8 cellular contexts compared by ENCODE assay signal in the genomic region with DNA sequence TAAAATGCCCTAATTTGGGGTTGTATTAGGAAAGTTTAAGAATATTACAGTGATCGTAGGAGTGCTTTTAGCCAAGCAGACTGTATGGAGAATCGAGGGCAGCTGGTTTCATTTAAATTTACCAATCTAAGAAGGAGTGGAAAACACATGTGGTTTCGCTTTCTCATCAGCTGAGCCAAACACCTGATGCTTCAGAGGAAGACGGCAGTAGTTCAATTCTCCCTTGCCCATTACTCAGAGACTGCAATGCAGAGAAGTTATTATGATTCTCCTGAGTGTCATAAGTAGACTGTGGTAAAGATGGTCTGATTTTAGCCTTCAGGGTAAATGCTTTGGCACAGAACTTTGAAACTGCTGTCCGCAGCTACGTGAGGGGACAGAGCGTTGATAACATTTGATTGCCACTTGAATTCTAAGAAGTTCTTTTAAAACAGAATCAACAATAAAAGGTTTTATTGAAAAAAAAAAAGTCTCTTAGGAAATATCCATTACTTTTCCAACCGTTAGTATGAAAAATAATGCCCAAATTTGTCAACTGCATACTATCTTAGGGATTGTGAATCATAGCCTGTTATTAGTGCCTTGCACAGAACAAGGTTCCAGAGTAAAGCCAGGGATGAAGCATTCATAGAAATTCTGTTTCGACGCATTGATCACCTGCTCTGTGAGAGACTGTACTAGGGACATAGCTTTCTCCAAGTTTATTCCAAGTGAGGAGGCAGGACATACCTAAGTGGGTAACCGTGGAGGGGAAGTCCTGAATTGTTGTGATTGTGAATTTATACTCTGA. TPM values are rescaled to one million over a fixed set of nuclear protein-coding genes. Genes with fewer than 3 reads are reported as not detected.
A peak's percentile ranks its signal among the peaks of the same experiment; 100 is the strongest.
DNase-seq lines count a peak whose midpoint lies in the region; ATAC-seq and TF ChIP-seq lines count a peak whose summit lies in the region.

No MANE protein-coding gene starts in this region.

- 35 to 43% (median 36%) methylated on average over 11 of the region's 11 CpGs for WGBS in heart left ventricle, 4 donors
- WGBS in tibial nerve, 2 donors = 55 to 60% methylated on average over 11 of the region's 11 CpGs

- no peak for DNase-seq in heart left ventricle
- no peak for DNase-seq in Right ventricle myocardium superior
- no peak for DNase-seq in activated naive CD4-positive, alpha-beta T cell treated with anti-CD3 and anti-CD28 coated beads, Interleukin-2, amount 50 U/mL, for 72 hours (ENCODE audit: low spot score in 2 of 2)
- peak; percentile 74 for DNase-seq in iris pigment epithelial cell (ENCODE audit: low read depth)
- no peak for DNase-seq in tibial nerve (ENCODE audit: low spot score in 2 of 2)
- no peak for DNase-seq in occipital lobe (lab: John Stamatoyannopoulos, UW)
- DNase-seq in NCI-H446 (lab: John Stamatoyannopoulos, UW) = no peak

- H3K27ac ChIP-seq in heart left ventricle (peak overlapping the region; percentile 33 to 85 (median 76)), tibial nerve (peak overlapping the region in 3 of 4 donors; percentile 0 to 65 (median 58))

- H3K36me3 ChIP-seq in heart left ventricle = peaks cover 0 to 56% (median 24%) of the 10 kb centered on the region in 9 donors
- H3K36me3 ChIP-seq in tibial nerve = peaks cover 0 to 32% (median 13%) of the 10 kb centered on the region in 3 donors

- ATAC-seq in heart left ventricle = peak in 1 of 4 donors; percentile 20
- no peak for ATAC-seq in Right ventricle myocardium superior (ENCODE audit: poor library complexity)
- ATAC-seq in activated naive CD4-positive, alpha-beta T cell treated with anti-CD3 and anti-CD28 coated beads, Interleukin-2, amount 50 U/mL, for 72 hours = peak; percentile 72 to 88
- no peak for ATAC-seq in GM21526 (IDR thresholded peaks at IDR 0.05; ENCODE audit: low FRiP score, unreplicated experiment)

- H3K4me1 ChIP-seq in heart left ventricle (peaks cover 10 to 86% (median 65%) of the 10 kb centered on the region in 12 donors), tibial nerve (peaks cover 0 to 60% (median 18%) of the 10 kb centered on the region in 4 donors)

- intact Hi-C loops in heart left ventricle (cut with DNase I) = loop anchor here in 8 of 10 donors (5.0 to 10.0 kb wide), 7 partner anchors 140 to 420 kb away; partner anchors contain the start of gene MEF2A (in 1 of the 8)
- intact Hi-C loops in Right ventricle myocardium superior (cut with DNase I) = loop anchor here (5.0 to 10.0 kb wide), 2 partner anchors 283 to 420 kb away; no protein-coding TSS in a partner anchor

- no peak for TF ChIP-seq CTCF in heart left ventricle (IDR thresholded peaks at IDR 0.05)
- no peak for TF ChIP-seq CTCF in tibial nerve (IDR thresholded peaks at IDR 0.05)

- TF ChIP-seq POLR2A in heart left ventricle (IDR thresholded peaks at IDR 0.05) (no peak), tibial nerve (IDR thresholded peaks at IDR 0.05) (no peak)

- H3K27ac Mint-ChIP-seq in activated naive CD4-positive, alpha-beta T cell treated with anti-CD3 and anti-CD28 coated beads, Interleukin-2, amount 50 U/mL, for 72 hours = peak overlapping the region; percentile 89 to 92

- peaks cover 0 to 12% of the 10 kb centered on the region in 2 donors for H3K36me3 Mint-ChIP-seq in activated naive CD4-positive, alpha-beta T cell treated with anti-CD3 and anti-CD28 coated beads, Interleukin-2, amount 50 U/mL, for 72 hours

- H3K4me3 ChIP-seq in heart left ventricle (peak overlapping the region in 1 of 12 donors; percentile 3), tibial nerve (no peak overlapping the region)

- no peaks in the 10 kb centered on the region for H3K9me3 Mint-ChIP-seq in activated naive CD4-positive, alpha-beta T cell treated with anti-CD3 and anti-CD28 coated beads, Interleukin-2, amount 50 U/mL, for 72 hours

- no peaks in the 10 kb centered on the region for H3K27me3 ChIP-seq in heart left ventricle
- no peaks in the 10 kb centered on the region for H3K27me3 ChIP-seq in tibial nerve

- H3K9me3 ChIP-seq in heart left ventricle = peaks cover 0 to 4% (median 0%) of the 10 kb centered on the region in 12 donors
- H3K9me3 ChIP-seq in tibial nerve = no peaks in the 10 kb centered on the region

- no peak for TF ChIP-seq EP300 in tibial nerve (IDR thresholded peaks at IDR 0.05)

RNA-seq across cellular contexts. Expression of gene LYSMD4, which starts 25.6 kb away (rescaled TPM):
- total RNA-seq in heart left ventricle (10 to 100 TPM in 5 of 9 donors, 1 to 10 TPM in 4; 8.3 to 12.8 (median 10.3) TPM), Right ventricle myocardium superior (9.8 TPM), tibial nerve (10 to 100 TPM; 13.6 to 21.0 (median 17.4) TPM), occipital lobe (23.9 TPM)
- 10 to 100 TPM in 1 of 2 donors, 1 to 10 TPM in 1; 9.7 to 10.1 TPM for polyA plus RNA-seq in heart left ventricle
- 1 to 10 TPM; 5.8 to 7.3 TPM for total RNA-seq in activated naive CD4-positive, alpha-beta T cell treated with anti-CD3 and anti-CD28 coated beads, Interleukin-2, amount 50 U/mL, for 72 hours

Comparison
In these comparisons a context has a peak if more than half of its experiments do, and no peak if none do; other contexts are left out.
1. ATAC-seq: peak in activated naive CD4-positive, alpha-beta T cell treated with anti-CD3 and anti-CD28 coated beads, Interleukin-2, amount 50 U/mL, for 72 hours (2 of 2); none in Right ventricle myocardium superior (single experiment) and GM21526 (single experiment).